17 cellular contexts compared by ENCODE assay signal in genomic region chr20:63860325-63861051, GRCh38. TPM values are rescaled to one million over a fixed set of nuclear protein-coding genes. Genes with fewer than 3 reads are reported as not detected.
DNase-seq lines count a peak whose midpoint lies in the region; ATAC-seq and TF ChIP-seq lines count a peak whose summit lies in the region.
"Had no signal": no experiment of that assay in that cellular context is flagged by ENCODE, and none has a peak within 500 bp of the region (broad histone marks: within the 10 kb centered on the region; RNA-seq: fewer than 3 reads in every experiment).

No MANE protein-coding gene starts in this region.

- TF ChIP-seq POLR2A in thyroid gland (IDR thresholded peaks at IDR 0.05): no peak

- ATAC-seq in upper lobe of right lung (no peak), HG02623 (IDR thresholded peaks at IDR 0.05; ENCODE audit: unreplicated experiment) (no peak)

- H3K27me3 ChIP-seq in HL-60 (ENCODE audit: insufficient read depth, poor library complexity, severe bottlenecking) (no peaks in the 10 kb centered on the region), iPS-15b (ENCODE audit: control insufficient read depth, insufficient read depth, low read length) (no peaks in the 10 kb centered on the region), thyroid gland (no peaks in the 10 kb centered on the region), upper lobe of right lung (no peaks in the 10 kb centered on the region)

- TF ChIP-seq CTCF in HL-60 (IDR thresholded peaks at IDR 0.05; ENCODE audit: insufficient read depth, low read length) (no peak), RWPE1 (conservative IDR thresholded peaks at IDR 0.05; ENCODE audit: low read depth) (no peak), thyroid gland (IDR thresholded peaks at IDR 0.05) (no peak), upper lobe of right lung (IDR thresholded peaks at IDR 0.05) (no peak)

- H3K4me3 ChIP-seq in HL-60 (replicated peaks; ENCODE audit: insufficient read depth, low read length) (no peak overlapping the region), iPS-15b (ENCODE audit: low read depth, low read length) (no peak overlapping the region), thyroid gland (replicated peaks in 1 of 3) (no peak overlapping the region), upper lobe of right lung (no peak overlapping the region)
- H3K4me3 ChIP-seq: SK-N-MC had no signal

- H3K9me3 ChIP-seq in iPS-15b (ENCODE audit: control insufficient read depth, insufficient read depth, low read length) (no peaks in the 10 kb centered on the region), thyroid gland (no peaks in the 10 kb centered on the region), upper lobe of right lung (no peaks in the 10 kb centered on the region)

- H3K4me1 ChIP-seq in iPS-15b (ENCODE audit: control insufficient read depth, insufficient read depth, low read length) (peaks cover 22% of the 10 kb centered on the region), thyroid gland (peaks cover 18 to 60% of the 10 kb centered on the region in 2 donors), upper lobe of right lung (peaks cover 43% of the 10 kb centered on the region)

- WGBS in thyroid gland, 2 donors: 37 to 42% methylated on average over 16 of the region's 17 CpGs

- CTCF ChIA-PET in RWPE1 (lab: Yijun Ruan, JAX): no interaction called here

- H3K36me3 ChIP-seq in iPS-15b (ENCODE audit: control insufficient read depth, insufficient read depth, low read length) (peaks cover 16% of the 10 kb centered on the region), thyroid gland (peaks cover 0 to 7% of the 10 kb centered on the region in 2 donors), upper lobe of right lung (peaks cover 8% of the 10 kb centered on the region)
- H3K36me3 ChIP-seq: WERI-Rb-1 had no signal

- intact Hi-C loops in thyroid gland (cut with DNase I): loop anchor here (5.0 kb wide), 2 partner anchors 33 to 323 kb away; partner anchors contain the start of gene PTK6
- intact Hi-C loops in upper lobe of right lung (cut with DNase I): loop anchor here (5.0 kb wide), 1 partner anchor 78 kb away; no protein-coding TSS in a partner anchor

- peak overlapping the region; percentile 5 for H3K9ac ChIP-seq in iPS-15b (ENCODE audit: low read depth, low read length)

- H3K27ac ChIP-seq in HL-60 (replicated peaks): peak overlapping the region; percentile 25; the same call in 1 of the 2 replicates
- H3K27ac ChIP-seq in RWPE1: peak overlapping the region; percentile 40
- peak overlapping the region in 1 of 3 donors; percentile 45 for H3K27ac ChIP-seq in thyroid gland
- no peak overlapping the region for H3K27ac ChIP-seq in upper lobe of right lung
- H3K27ac ChIP-seq: C4-2B, SK-N-MC, WERI-Rb-1 had no signal

- POLR2A ChIA-PET in RWPE1 (lab: Yijun Ruan, JAX; ENCODE audit: low non-redundant PET): no interaction called here

- DNase-seq in HL-60 (ENCODE audit: low read depth in 1 of 2, low spot score in 1 of 2) (peak in 1 of 2 experiments; percentile 88), RWPE1 (ENCODE audit: low spot score) (no peak), thyroid gland (peak; percentile 60 to 67), DMS 273 treated with DMSO at 0.1 percent for 48 hours (lab: John Stamatoyannopoulos, UW) (no peak), upper lobe of right lung (no peak)
- DNase-seq: DND-41, MM.1S, OCI-M1, WERI-Rb-1 had no signal

RNA-seq across cellular contexts. Expression of gene ABHD16B, which starts 0.8 kb away (rescaled TPM):
- not detected for total RNA-seq in thyroid gland
- not detected for total RNA-seq in upper lobe of right lung
- total RNA-seq: activated T-helper 2 cell treated with anti-CD3 and anti-CD28 coated beads, Interferon-gamma antibody, Interleukin-2, Interleukin-4, amounts not matched to agents 10 μg/mL and 5 μg/mL and 100 μg/mL, durations not matched to agents 14 hours and 24 hours and 36 hours; lower leg skin; neural crest cell; subcutaneous adipose tissue had no signal

RNA-seq across cellular contexts. Expression of gene TPD52L2, which starts 4.6 kb away (rescaled TPM):
- total RNA-seq in thyroid gland (10 to 100 TPM; 69.4 to 93.3 (median 89.6) TPM), upper lobe of right lung (81.5 TPM)

RNA-seq across cellular contexts. Expression of gene ZBTB46, which starts 29.4 kb away (rescaled TPM):
- total RNA-seq in thyroid gland (10 to 100 TPM; 15.9 to 39.9 (median 27.7) TPM), upper lobe of right lung (19.7 TPM)

RNA-seq across cellular contexts. Expression of gene DNAJC5, which starts 34.4 kb away (rescaled TPM):
- total RNA-seq in thyroid gland (10 to 100 TPM; 38.4 to 87.4 (median 75.1) TPM), upper lobe of right lung (49.8 TPM)

Comparison
In these comparisons a context has a peak if more than half of its experiments do, and no peak if none do; other contexts are left out.
1. DNase-seq: peak in thyroid gland (2 of 2); none in RWPE1 (single experiment), DMS 273 treated with DMSO at 0.1 percent for 48 hours (single experiment) and upper lobe of right lung (single experiment).